Comparison of ENCODE assay signal across 8 cellular contexts in genomic region chr9:91037511-91038482, GRCh38.
A peak's percentile ranks its signal among the peaks of the same experiment; 100 is the strongest.
DNase-seq lines count a peak whose midpoint lies in the region; ATAC-seq and TF ChIP-seq lines count a peak whose summit lies in the region.

No MANE protein-coding gene starts in this region.

- H3K27me3 ChIP-seq in SJSA1 (replicated peaks) (no peaks in the 10 kb centered on the region), esophagus squamous epithelium (no peaks in the 10 kb centered on the region)

- TF ChIP-seq POLR2A in esophagus squamous epithelium (IDR thresholded peaks at IDR 0.05), result no peak

- H3K9me3 ChIP-seq in SJSA1 (replicated peaks) (no peaks in the 10 kb centered on the region), esophagus squamous epithelium (no peaks in the 10 kb centered on the region)

- DNase-seq in ELR (ENCODE audit: low read depth) (peak; percentile 93), SJSA1 (ENCODE audit: low read depth in 1 of 2, low spot score in 2 of 2) (peak; percentile 74 to 82), esophagus squamous epithelium (lab: John Stamatoyannopoulos, UW) (no peak), omental fat pad (ENCODE audit: low spot score) (peak; percentile 46), NCI-H510A (lab: John Stamatoyannopoulos, UW) (no peak), epidermal melanocyte (ENCODE audit: insufficient read length, low spot score) (no peak), posterior cingulate gyrus (no peak), NCI-H2227 treated with DMSO at 0.1 percent for 48 hours (lab: John Stamatoyannopoulos, UW) (no peak)

- peak overlapping the region; percentile 79 for H3K27ac ChIP-seq in SJSA1
- peak overlapping the region; percentile 27 to 79 (median 59) for H3K27ac ChIP-seq in esophagus squamous epithelium

- TF ChIP-seq CTCF in esophagus squamous epithelium (IDR thresholded peaks at IDR 0.05), result peak in 1 of 6 experiments; percentile 7
- TF ChIP-seq CTCF in omental fat pad (IDR thresholded peaks at IDR 0.05), result no peak

- 45 to 48% methylated on average over 20 to 21 of the region's 22 CpGs for WGBS in esophagus squamous epithelium, 2 donors

- peak; percentile 62 for ATAC-seq in omental fat pad (ENCODE audit: low FRiP score)

- intact Hi-C loops in esophagus squamous epithelium (cut with DNase I) (loop anchor here (10.0 kb wide), 1 partner anchor 397 kb away; no protein-coding TSS in a partner anchor), posterior cingulate gyrus (cut with DNase I) (loop anchor here (2.0 to 5.0 kb wide), 3 partner anchors 120 to 643 kb away; no protein-coding TSS in a partner anchor)

- H3K4me3 ChIP-seq in SJSA1 (no peak overlapping the region), esophagus squamous epithelium (peak overlapping the region in 1 of 4 donors; percentile 18)

- H3K36me3 ChIP-seq in SJSA1, result no peaks in the 10 kb centered on the region
- H3K36me3 ChIP-seq in esophagus squamous epithelium, result no peaks in the 10 kb centered on the region

- H3K4me1 ChIP-seq in SJSA1 (replicated peaks), result peaks cover 38% of the 10 kb centered on the region
- H3K4me1 ChIP-seq in esophagus squamous epithelium, result peaks cover 14 to 40% (median 21%) of the 10 kb centered on the region in 3 donors

Comparison
In these comparisons a context has a peak if more than half of its experiments do, and no peak if none do; other contexts are left out.
1. DNase-seq: peak in ELR (single experiment), SJSA1 (2 of 2) and omental fat pad (single experiment); none in esophagus squamous epithelium (single experiment), NCI-H510A (single experiment), epidermal melanocyte (single experiment), posterior cingulate gyrus (0 of 10) and NCI-H2227 treated with DMSO at 0.1 percent for 48 hours (single experiment).